Comparison of ENCODE assay signal across 8 cellular contexts in genomic region chr4:6658635-6659075, GRCh38. TPM values are rescaled to one million over a fixed set of nuclear protein-coding genes. Genes with fewer than 3 reads are reported as not detected.
DNase-seq lines count a peak whose midpoint lies in the region; TF ChIP-seq lines count a peak whose summit lies in the region.

No MANE protein-coding gene starts in this region.

- peaks cover 30% of the 10 kb centered on the region for H3K27me3 Mint-ChIP-seq in stimulated activated naive CD8-positive, alpha-beta T cell treated with anti-CD3 and anti-CD28 coated beads, Interleukin-15, Interleukin-2, amounts not matched to agents 100 ng/mL and 50 ng/mL, for 24 hours

- H3K4me1 Mint-ChIP-seq in stimulated activated naive CD8-positive, alpha-beta T cell treated with anti-CD3 and anti-CD28 coated beads, Interleukin-15, Interleukin-2, amounts not matched to agents 100 ng/mL and 50 ng/mL, for 24 hours (ENCODE audit: low read depth), result peaks cover 15% of the 10 kb centered on the region

- DNase-seq in BJ (ENCODE audit: low read depth) (no peak), mucosa of gallbladder (ENCODE audit: low spot score) (peak; percentile 16), NOMO-1 treated with DMSO at 0.1 percent for 48 hours (lab: John Stamatoyannopoulos, UW; ENCODE audit: unreplicated experiment) (no peak), NCI-H1048 (lab: John Stamatoyannopoulos, UW) (no peak), HCEC 1CT (no peak)
- DNase-seq in activated CD4-positive, alpha-beta T cell treated with anti-CD3 and anti-CD28 coated beads for 48 hours, result peak; percentile 64

- peak overlapping the region; percentile 10 to 32 for H3K9ac ChIP-seq in duodenal mucosa (ENCODE audit: low read depth in 1 of 2, low read length in 2 of 2)

- H3K27ac ChIP-seq in duodenal mucosa (ENCODE audit: low read depth, low read length), result no peak overlapping the region

- H3K9me3 Mint-ChIP-seq in stimulated activated naive CD8-positive, alpha-beta T cell treated with anti-CD3 and anti-CD28 coated beads, Interleukin-15, Interleukin-2, amounts not matched to agents 100 ng/mL and 50 ng/mL, for 24 hours, result no peaks in the 10 kb centered on the region

- no peak overlapping the region for H3K27ac Mint-ChIP-seq in stimulated activated naive CD8-positive, alpha-beta T cell treated with anti-CD3 and anti-CD28 coated beads, Interleukin-15, Interleukin-2, amounts not matched to agents 100 ng/mL and 50 ng/mL, for 24 hours

- H3K36me3 ChIP-seq in BJ (ENCODE audit: control insufficient read depth, insufficient read depth, low read length) (no peaks in the 10 kb centered on the region), duodenal mucosa (ENCODE audit: control insufficient read depth in 1 of 2, insufficient read depth in 2 of 2, low read length in 2 of 2) (no peaks in the 10 kb centered on the region)

- H3K4me3 Mint-ChIP-seq in stimulated activated naive CD8-positive, alpha-beta T cell treated with anti-CD3 and anti-CD28 coated beads, Interleukin-15, Interleukin-2, amounts not matched to agents 100 ng/mL and 50 ng/mL, for 24 hours, result peak overlapping the region; percentile 66

- no peaks in the 10 kb centered on the region for H3K36me3 Mint-ChIP-seq in stimulated activated naive CD8-positive, alpha-beta T cell treated with anti-CD3 and anti-CD28 coated beads, Interleukin-15, Interleukin-2, amounts not matched to agents 100 ng/mL and 50 ng/mL, for 24 hours (ENCODE audit: low read depth)

- H3K4me3 ChIP-seq in BJ (ENCODE audit: low read depth, low read length) (peak overlapping the region; percentile 20), duodenal mucosa (ENCODE audit: low read depth in 1 of 2, low read length in 2 of 2) (peak overlapping the region; percentile 43 to 61)

- CTCF ChIA-PET in BJ (lab: Yijun Ruan, JAX), result interaction anchor here (1.0 to 1.2 kb wide), 2 partner anchors 17 to 42 kb away, joined by 3 read pairs; no protein-coding TSS in a partner anchor

- no peak for TF ChIP-seq CTCF in BJ (IDR thresholded peaks at IDR 0.05; ENCODE audit: insufficient read depth, low read depth, low read length)

- peaks cover 0 to 6% of the 10 kb centered on the region in 2 donors for H3K4me1 ChIP-seq in duodenal mucosa (ENCODE audit: control insufficient read depth in 1 of 2, insufficient read depth in 2 of 2, low read length in 2 of 2)

- no peaks in the 10 kb centered on the region for H3K9me3 ChIP-seq in duodenal mucosa (ENCODE audit: control insufficient read depth in 1 of 2, low read length in 2 of 2)

- POLR2A ChIA-PET in BJ (lab: Charles Lee), result interaction anchor here (0.7 kb wide), 1 partner anchor 15 kb away, joined by 4 read pairs; a partner anchor contains a TSS

- peaks cover 11% of the 10 kb centered on the region for H3K27me3 ChIP-seq in BJ (ENCODE audit: control insufficient read depth, insufficient read depth, low read length)
- peaks cover 17 to 18% of the 10 kb centered on the region in 2 donors for H3K27me3 ChIP-seq in duodenal mucosa (ENCODE audit: control insufficient read depth in 1 of 2, insufficient read depth in 2 of 2, low read length in 2 of 2)

RNA-seq across cellular contexts. Expression of gene MRFAP1, which starts 18.2 kb away (rescaled TPM):
- 210 and 225 TPM in 2 replicates for polyA plus RNA-seq in BJ (2011; rRNA removed)
- 16.2 and 21.2 TPM in 2 replicates for polyA minus RNA-seq in BJ (2011; rRNA and poly(A)+ RNA removed)
- total RNA-seq in mucosa of gallbladder, result 244 TPM

RNA-seq across cellular contexts. Expression of gene S100P, which starts 35.0 kb away (rescaled TPM):
- polyA plus RNA-seq in BJ (2011; rRNA removed), result 0.06 and 0.07 TPM in 2 replicates
- polyA minus RNA-seq in BJ (2011; rRNA and poly(A)+ RNA removed), result not detected in 2 replicates
- total RNA-seq in mucosa of gallbladder, result 33.4 TPM

RNA-seq across cellular contexts. Expression of gene MRFAP1L1, which starts 51.0 kb away (rescaled TPM):
- 35.5 and 54.1 TPM in 2 replicates for polyA plus RNA-seq in BJ (2011; rRNA removed)
- polyA minus RNA-seq in BJ (2011; rRNA and poly(A)+ RNA removed), result 10.0 and 14.4 TPM in 2 replicates
- 51.2 TPM for total RNA-seq in mucosa of gallbladder

RNA-seq across cellular contexts. Expression of gene BLOC1S4, which starts 57.3 kb away (rescaled TPM):
- polyA plus RNA-seq in BJ (2011; rRNA removed), result 10.4 and 12.6 TPM in 2 replicates
- polyA minus RNA-seq in BJ (2011; rRNA and poly(A)+ RNA removed), result 4.6 and 5.0 TPM in 2 replicates
- total RNA-seq in mucosa of gallbladder, result 18.1 TPM

Comparison
In these comparisons a context has a peak if more than half of its experiments do, and no peak if none do; other contexts are left out.
1. DNase-seq: peak in activated CD4-positive, alpha-beta T cell treated with anti-CD3 and anti-CD28 coated beads for 48 hours (single experiment) and mucosa of gallbladder (single experiment); none in BJ (single experiment), NOMO-1 treated with DMSO at 0.1 percent for 48 hours (single experiment), NCI-H1048 (single experiment) and HCEC 1CT (single experiment).